Comparison of ENCODE assay signal across 21 cellular contexts in the genomic region with DNA sequence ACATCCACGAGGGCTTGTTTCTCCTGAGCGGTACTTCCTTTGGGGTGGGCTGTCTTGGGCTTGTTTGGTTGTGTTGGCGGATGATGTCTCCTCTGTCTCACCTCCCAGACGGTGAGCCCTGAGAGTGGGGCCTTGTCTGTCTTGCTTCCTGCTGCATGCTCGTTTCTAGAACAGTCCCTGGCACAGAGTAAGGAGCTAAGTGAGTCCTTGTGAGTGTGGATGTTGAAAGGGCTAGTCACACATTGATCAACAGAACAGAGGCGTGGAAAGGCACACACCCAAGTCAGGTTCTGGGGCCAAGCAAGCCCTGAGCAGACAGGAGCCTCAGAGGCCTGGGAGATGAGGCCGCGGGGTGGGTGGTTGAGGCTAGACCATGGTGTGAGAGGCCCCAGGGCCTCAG.
DNase-seq lines count a peak whose midpoint lies in the region; ATAC-seq, FAIRE-seq and TF ChIP-seq lines count a peak whose summit lies in the region.
"Had no signal": no experiment of that assay in that cellular context is flagged by ENCODE, and none has a peak within 500 bp of the region (broad histone marks: within the 10 kb centered on the region; RNA-seq: fewer than 3 reads in every experiment).

No MANE protein-coding gene starts in this region.

- no peak for TF ChIP-seq POLR2A in lower leg skin (IDR thresholded peaks at IDR 0.05)

- DNase-seq in cardiac muscle cell (ENCODE audit: low read depth in 1 of 2, low spot score in 1 of 2) (no peak), Right ventricle myocardium superior (no peak), HTR-8/SVneo (ENCODE audit: insufficient read length, low spot score) (no peak), islet precursor cell (peak; percentile 74), upper lobe of right lung (no peak), lower leg skin (ENCODE audit: low spot score in 2 of 2) (no peak)
- DNase-seq: Caco-2; CD4-positive, CD25-positive, alpha-beta regulatory T cell; CD8-positive, alpha-beta T cell; DMS153; DND-41; GOT3; H7; HCEC 1CT had no signal

- no peaks in the 10 kb centered on the region for H3K27me3 ChIP-seq in cardiac muscle cell
- no peaks in the 10 kb centered on the region for H3K27me3 ChIP-seq in upper lobe of right lung
- H3K27me3 ChIP-seq: BLaER1 had no signal

- no peaks in the 10 kb centered on the region for H3K36me3 ChIP-seq in cardiac muscle cell
- no peaks in the 10 kb centered on the region for H3K36me3 ChIP-seq in upper lobe of right lung
- H3K36me3 ChIP-seq: BLaER1 had no signal

- H3K4me3 ChIP-seq in cardiac muscle cell (no peak overlapping the region), upper lobe of right lung (no peak overlapping the region), lower leg skin (ENCODE audit: low read depth, poor library complexity, severe bottlenecking) (no peak overlapping the region)
- H3K4me3 ChIP-seq: BLaER1 had no signal

- H3K27ac ChIP-seq in cardiac muscle cell (peak overlapping the region; percentile 98), upper lobe of right lung (no peak overlapping the region)
- H3K27ac ChIP-seq: 22Rv1, BLaER1, C4-2B had no signal

- intact Hi-C loops in Right ventricle myocardium superior (cut with DNase I) = no loop called here
- intact Hi-C loops in upper lobe of right lung (cut with DNase I) = no loop called here
- intact Hi-C loops in lower leg skin (cut with DNase I; ENCODE audit: low total_unique reads) = no loop called here

- TF ChIP-seq CTCF in cardiac muscle cell (IDR thresholded peaks at IDR 0.05; ENCODE audit: low read depth, low read length) (no peak), upper lobe of right lung (IDR thresholded peaks at IDR 0.05) (no peak), lower leg skin (IDR thresholded peaks at IDR 0.05) (no peak)

- ATAC-seq in Right ventricle myocardium superior (ENCODE audit: poor library complexity) (no peak), upper lobe of right lung (peak; percentile 18), HG03135 (IDR thresholded peaks at IDR 0.05; ENCODE audit: unreplicated experiment) (no peak)
- ATAC-seq: CD8-positive, alpha-beta T cell had no signal

- WGBS in lower leg skin, 2 donors = 76 to 78% methylated on average over 8 of the region's 8 CpGs

- H3K4me1 ChIP-seq in cardiac muscle cell (ENCODE audit: low read depth) (peaks cover 56% of the 10 kb centered on the region), upper lobe of right lung (no peaks in the 10 kb centered on the region)
- H3K4me1 ChIP-seq: Caco-2 had no signal

- no peaks in the 10 kb centered on the region for H3K9me3 ChIP-seq in cardiac muscle cell (ENCODE audit: low read depth)
- no peaks in the 10 kb centered on the region for H3K9me3 ChIP-seq in upper lobe of right lung

- peak; percentile 89 for FAIRE-seq in HTR-8/SVneo (lab: Jason Lieb, UNC)
- FAIRE-seq: A204.1, G401.6, GM12892 had no signal
